In genomic region chr19:633786-634639, GRCh38 we compare ENCODE assay signal across 8 cellular contexts. TPM values are rescaled to one million over a fixed set of nuclear protein-coding genes. Genes with fewer than 3 reads are reported as not detected.
DNase-seq lines count a peak whose midpoint lies in the region; ATAC-seq, FAIRE-seq and TF ChIP-seq lines count a peak whose summit lies in the region.

No MANE protein-coding gene starts in this region.

- H3K4me1 ChIP-seq in K562 (replicated peaks in 1 of 2; ENCODE audit: control insufficient read depth in 2 of 2, insufficient read depth in 2 of 2, low read length in 2 of 2), result peaks cover 2 to 57% of the 10 kb centered on the region in 2 experiments; a peak in 4 of 5 replicates
- peaks cover 31% of the 10 kb centered on the region for H3K4me1 ChIP-seq in mesenchymal stem cell (ENCODE audit: control insufficient read depth, insufficient read depth, low read depth, low read length)
- H3K4me1 ChIP-seq in aorta (ENCODE audit: control insufficient read depth in 1 of 2, insufficient read depth in 2 of 2, low read length in 2 of 2), result no peaks in the 10 kb centered on the region

- no peak for TF ChIP-seq EP300 in K562 (IDR thresholded peaks at IDR 0.05; ENCODE audit: low read length)

- peak overlapping the region; percentile 12 for H4K8ac ChIP-seq in mesenchymal stem cell (ENCODE audit: low read length)

- H4K91ac ChIP-seq in mesenchymal stem cell (ENCODE audit: low read length), result no peak overlapping the region

- H3K9ac ChIP-seq in K562 (ENCODE audit: insufficient read depth in 1 of 2, low read depth in 2 of 2, low read length in 2 of 2) (peak overlapping the region; percentile 88 to 95), mesenchymal stem cell (ENCODE audit: low read length) (peak overlapping the region; percentile 85)

- FAIRE-seq in K562 (lab: Jason Lieb, UNC), result peak; percentile 32

- H3K4ac ChIP-seq in mesenchymal stem cell (ENCODE audit: low read depth in 1 of 2, low read length in 2 of 2), result no peak overlapping the region

- H3K4me3 Mint-ChIP-seq in stimulated activated naive CD8-positive, alpha-beta T cell treated with anti-CD3 and anti-CD28 coated beads, Interleukin-15, Interleukin-2, amounts not matched to agents 100 ng/mL and 50 ng/mL, for 24 hours, result peak overlapping the region; percentile 98

- peak overlapping the region; percentile 44 for H2BK15ac ChIP-seq in mesenchymal stem cell (ENCODE audit: low read depth, poor library complexity, severe bottlenecking)

- H3K27me3 Mint-ChIP-seq in stimulated activated naive CD8-positive, alpha-beta T cell treated with anti-CD3 and anti-CD28 coated beads, Interleukin-15, Interleukin-2, amounts not matched to agents 100 ng/mL and 50 ng/mL, for 24 hours, result no peaks in the 10 kb centered on the region

- ATAC-seq in stimulated activated naive CD8-positive, alpha-beta T cell treated with anti-CD3 and anti-CD28 coated beads, Interleukin-15, Interleukin-2, amounts not matched to agents 100 U/mL and 50 U/mL, for 24 hours, result no peak
- ATAC-seq in K562, result no peak
- no peak for ATAC-seq in aorta (ENCODE audit: low FRiP score)
- ATAC-seq in HG03442 (IDR thresholded peaks at IDR 0.05; ENCODE audit: unreplicated experiment), result no peak

- H4K20me1 ChIP-seq in K562 (replicated peaks; ENCODE audit: control insufficient read depth, insufficient read depth, low read length), result no peaks in the 10 kb centered on the region

- peak overlapping the region; percentile 31; the same call in 1 of the 3 replicates for H3K27ac ChIP-seq in K562 (ENCODE audit: extremely low read depth, low read depth, low read length)
- peak overlapping the region; percentile 62 for H3K27ac ChIP-seq in mesenchymal stem cell (ENCODE audit: low read length, poor library complexity, severe bottlenecking)
- H3K27ac ChIP-seq in aorta (ENCODE audit: low read depth in 1 of 2, low read length in 2 of 2), result no peak overlapping the region

- 35% methylated on average over 24 of the region's 32 CpGs for WGBS in K562 (ENCODE audit: insufficient coverage, low coverage, missing lambda C conversion rate)
- 35% methylated on average over 32 of the region's 32 CpGs for WGBS in mesenchymal stem cell
- WGBS in aorta, 2 donors, result 24% methylated on average over 32 of the region's 32 CpGs

- no peak overlapping the region for H3K14ac ChIP-seq in mesenchymal stem cell (ENCODE audit: low read length in 2 of 2)

- 0 out of 4 replicates have a peak, but pooled peaks of 1 of the 2 experiments have one; percentile 8 for TF ChIP-seq RAD21 in K562 (CRISPR knock-in tag; conservative IDR thresholded peaks at IDR 0.05 in 1 of 2, IDR thresholded peaks at IDR 0.05 in 1 of 2)

- peak overlapping the region; percentile 87 for H2AFZ ChIP-seq in K562 (ENCODE audit: low read depth, low read length)
- H2AFZ ChIP-seq in mesenchymal stem cell (ENCODE audit: low read depth, low read length), result no peak overlapping the region

- peaks cover 39% of the 10 kb centered on the region for H3K79me2 ChIP-seq in K562 (ENCODE audit: control insufficient read depth, insufficient read depth, low read length)

- POLR2A ChIA-PET in K562 (lab: Yijun Ruan, JAX), result interaction anchor here (0.5 to 1.2 kb wide), 5 partner anchors 9 to 54 kb away, joined by 3 to 6 read pairs (median 4); no protein-coding TSS in a partner anchor

- peaks cover 30% of the 10 kb centered on the region; the same call in 2 of the 3 replicates for H3K36me3 ChIP-seq in K562 (ENCODE audit: control insufficient read depth, insufficient read depth, low read length)
- peaks cover 12 to 20% of the 10 kb centered on the region in 2 experiments for H3K36me3 ChIP-seq in mesenchymal stem cell (ENCODE audit: control insufficient read depth in 1 of 2, insufficient read depth in 2 of 2, low read depth in 1 of 2, low read length in 2 of 2)
- peaks cover 0 to 2% of the 10 kb centered on the region in 2 donors for H3K36me3 ChIP-seq in aorta (ENCODE audit: control insufficient read depth in 1 of 2, insufficient read depth in 2 of 2, low read length in 1 of 2)

- H3K23ac ChIP-seq in mesenchymal stem cell (ENCODE audit: low read length in 2 of 2), result no peak overlapping the region

- intact Hi-C loops in K562 (cut with micrococcal nuclease) (no loop called here), aorta (cut with DNase I) (no loop called here)

- CTCF ChIA-PET in K562 (lab: Yijun Ruan, JAX; ENCODE audit: low intra/inter-chr PET ratio), result no interaction called here

- no peak overlapping the region for H2BK120ac ChIP-seq in mesenchymal stem cell (ENCODE audit: low read depth, low read length)

- no peaks in the 10 kb centered on the region for H3K9me3 ChIP-seq in K562 (replicated peaks; ENCODE audit: control insufficient read depth, insufficient read depth, low read depth, low read length)
- H3K9me3 ChIP-seq in mesenchymal stem cell (ENCODE audit: control insufficient read depth, low read length), result no peaks in the 10 kb centered on the region
- no peaks in the 10 kb centered on the region for H3K9me3 ChIP-seq in aorta (ENCODE audit: control insufficient read depth, low read length)

- H3K79me1 ChIP-seq in mesenchymal stem cell (replicated peaks; ENCODE audit: low read length, poor library complexity, severe bottlenecking), result peaks cover 14% of the 10 kb centered on the region

- BruUV-seq in K562 (replicated peaks; lab: Mats Ljungman, UMichigan), result no TSS peak

- in situ Hi-C loops in K562 (cut with MboI), result no loop called here

- no peaks in the 10 kb centered on the region for H3K9me1 ChIP-seq in K562 (ENCODE audit: control insufficient read depth, insufficient read depth, low read length)

- no peak overlapping the region for H2BK5ac ChIP-seq in mesenchymal stem cell (ENCODE audit: low read depth, low read length, poor library complexity, severe bottlenecking)

- H3K27me3 ChIP-seq in K562 (ENCODE audit: control insufficient read depth in 2 of 2, insufficient read depth in 2 of 2, low read length in 2 of 2) (no peaks in the 10 kb centered on the region), mesenchymal stem cell (ENCODE audit: control insufficient read depth in 1 of 2, insufficient read depth in 1 of 2, low read length in 2 of 2) (peaks cover 0 to 7% of the 10 kb centered on the region in 2 experiments), aorta (ENCODE audit: control insufficient read depth in 1 of 2, insufficient read depth in 2 of 2, low read length in 1 of 2) (no peaks in the 10 kb centered on the region)

- H2AK5ac ChIP-seq in mesenchymal stem cell (ENCODE audit: low read length, severe bottlenecking), result no peak overlapping the region

- peak overlapping the region; percentile 84 for H3K27ac Mint-ChIP-seq in stimulated activated naive CD8-positive, alpha-beta T cell treated with anti-CD3 and anti-CD28 coated beads, Interleukin-15, Interleukin-2, amounts not matched to agents 100 ng/mL and 50 ng/mL, for 24 hours

- no peaks in the 10 kb centered on the region for H3K9me3 Mint-ChIP-seq in stimulated activated naive CD8-positive, alpha-beta T cell treated with anti-CD3 and anti-CD28 coated beads, Interleukin-15, Interleukin-2, amounts not matched to agents 100 ng/mL and 50 ng/mL, for 24 hours

- H2BK12ac ChIP-seq in mesenchymal stem cell (ENCODE audit: low read length in 2 of 2), result peak overlapping the region in 1 of 2 experiments; percentile 35

- H3K4me2 ChIP-seq in K562 (ENCODE audit: insufficient read depth, low read length) (peak overlapping the region; percentile 85), mesenchymal stem cell (ENCODE audit: low read length, poor library complexity, severe bottlenecking) (peak overlapping the region; percentile 72)

- no peak for DNase-seq in stimulated activated naive CD8-positive, alpha-beta T cell treated with anti-CD3 and anti-CD28 coated beads, Interleukin-15, Interleukin-2, amounts not matched to agents 100 U/mL and 50 U/mL, for 24 hours
- DNase-seq in K562 (ENCODE audit: extremely low read depth in 1 of 4, low spot score in 3 of 4) (peak in 1 of 4 experiments; percentile 27), mesenchymal stem cell (no peak), aorta (no peak), anterior cingulate cortex (lab: John Stamatoyannopoulos, UW) (no peak)
- no peak for DNase-seq in stimulated activated naive CD4-positive, alpha-beta T cell treated with Interleukin-2 at 50 U/mL for 16 hours (lab: John Stamatoyannopoulos, UW)

- H3K18ac ChIP-seq in mesenchymal stem cell (ENCODE audit: low read depth in 1 of 2, low read length in 2 of 2), result peak overlapping the region in 1 of 2 experiments; percentile 50

- peaks cover 41% of the 10 kb centered on the region for H3K4me1 Mint-ChIP-seq in stimulated activated naive CD8-positive, alpha-beta T cell treated with anti-CD3 and anti-CD28 coated beads, Interleukin-15, Interleukin-2, amounts not matched to agents 100 ng/mL and 50 ng/mL, for 24 hours (ENCODE audit: low read depth)

- peak overlapping the region; percentile 70 for H3K4me3 ChIP-seq in K562
- peak overlapping the region; percentile 76 to 97 for H3K4me3 ChIP-seq in mesenchymal stem cell (ENCODE audit: insufficient read depth in 1 of 2, low read depth in 1 of 2, low read length in 2 of 2)
- H3K4me3 ChIP-seq in aorta (ENCODE audit: low read length in 2 of 2), result peak overlapping the region; percentile 27 to 32

- TF ChIP-seq POLR2A in K562 (conservative IDR thresholded peaks at IDR 0.05), result no peak

- TF ChIP-seq CTCF in K562 (IDR thresholded peaks at IDR 0.05 in 2 of 3, conservative IDR thresholded peaks at IDR 0.05 in 1 of 3; ENCODE audit: insufficient read depth in 2 of 3, low read depth in 1 of 3, low read length in 3 of 3), result no peak

- peaks cover 14% of the 10 kb centered on the region for H3K36me3 Mint-ChIP-seq in stimulated activated naive CD8-positive, alpha-beta T cell treated with anti-CD3 and anti-CD28 coated beads, Interleukin-15, Interleukin-2, amounts not matched to agents 100 ng/mL and 50 ng/mL, for 24 hours (ENCODE audit: low read depth)

RNA-seq across cellular contexts. Expression of gene POLRMT, which starts 0.7 kb away (rescaled TPM):
- 71.2 and 248 TPM in 2 replicates for total RNA-seq in K562 (2011; cell fraction: chromatin; rRNA removed; ENCODE audit: low replicate concordance)
- total RNA-seq in K562 (2011; cell fraction: nucleolus; rRNA removed), result 221 and 235 TPM in 2 replicates
- total RNA-seq in K562 (2011; cell fraction: nucleoplasm; rRNA removed), result 86.3 and 109 TPM in 2 replicates
- 82.8 and 96.5 TPM in 2 replicates for total RNA-seq in K562 (2014; rRNA removed)
- total RNA-seq in K562 (2014; rRNA removed; fragmentation: Illumina TruSeq; extraction: Trizol), result 33.4 and 49.3 TPM in 2 replicates
- 61.9 and 68.0 TPM in 2 replicates for total RNA-seq in K562 (2015; rRNA removed; fragmentation: Illumina TruSeq; extraction: Trizol)
- total RNA-seq in K562 (2021), result 134 and 144 TPM in 2 replicates
- 60.8 and 111 TPM in 2 replicates for polyA plus RNA-seq in K562 (2011; rRNA removed)
- polyA plus RNA-seq in K562 (2011; cell fraction: cytosol; rRNA removed), result 39.8 and 94.7 TPM in 2 replicates
- 319 and 523 TPM in 2 replicates for polyA plus RNA-seq in K562 (2011; cell fraction: nucleus; rRNA removed)
- polyA plus RNA-seq in K562 (2012), result 95.6 and 140 TPM in 2 replicates
- 71.8 and 99.5 TPM in 2 replicates for polyA plus RNA-seq in K562 (2014; fragmentation: Illumina TruSeq; extraction: Trizol)
- polyA plus RNA-seq in K562 (2014; fragmentation: Nextera tagmentation; extraction: Ambion mirVana), result 10 to 100 TPM; 30.3 to 34.0 TPM
- 67.5 and 88.4 TPM in 2 replicates for polyA plus RNA-seq in K562 (2014; rRNA removed)
- 60.0 and 108 TPM in 2 replicates for polyA minus RNA-seq in K562 (2011; rRNA and poly(A)+ RNA removed)
- 88.4 and 105 TPM in 2 replicates for polyA minus RNA-seq in K562 (2011; cell fraction: cytosol; rRNA and poly(A)+ RNA removed)
- 57.5 and 62.3 TPM in 2 replicates for polyA minus RNA-seq in K562 (2011; cell fraction: nucleus; rRNA and poly(A)+ RNA removed)
- 24.9 TPM for polyA plus RNA-seq in mesenchymal stem cell (2013, experiment 1 of 2)
- polyA plus RNA-seq in mesenchymal stem cell (2013, experiment 2 of 2), result 23.7 TPM
- 10 to 100 TPM; 19.9 to 33.3 TPM for total RNA-seq in aorta
- polyA plus RNA-seq in aorta, result 10 to 100 TPM; 10.1 to 76.6 TPM

RNA-seq across cellular contexts. Expression of gene FGF22, which starts 5.7 kb away (rescaled TPM):
- total RNA-seq in K562 (2011; cell fraction: chromatin; rRNA removed; ENCODE audit: low replicate concordance), result 2.3 and 4.6 TPM in 2 replicates
- total RNA-seq in K562 (2011; cell fraction: nucleolus; rRNA removed), result 3.2 and 3.7 TPM in 2 replicates
- 2.6 and 4.0 TPM in 2 replicates for total RNA-seq in K562 (2011; cell fraction: nucleoplasm; rRNA removed)
- total RNA-seq in K562 (2014; rRNA removed) (0.49 and 1.7 TPM in 2 replicates), K562 (2014; rRNA removed; fragmentation: Illumina TruSeq; extraction: Trizol) (not detected in 2 replicates), K562 (2015; rRNA removed; fragmentation: Illumina TruSeq; extraction: Trizol) (0.25 TPM in 1 of 2 replicates, not detected in the other), K562 (2021) (0.58 and 0.86 TPM in 2 replicates), aorta (under 1 TPM; 0.36 to 0.45 TPM)
- polyA plus RNA-seq in K562 (2011; rRNA removed) (0.14 and 0.24 TPM in 2 replicates), K562 (2014; fragmentation: Illumina TruSeq; extraction: Trizol) (0.14 TPM in 1 of 2 replicates, not detected in the other), K562 (2014; fragmentation: Nextera tagmentation; extraction: Ambion mirVana) (not detected), K562 (2014; rRNA removed) (1.6 and 2.2 TPM in 2 replicates), aorta (1 to 10 TPM in 1 of 2 donors, under 1 TPM in 1; 0.63 to 4.8 TPM)
- polyA plus RNA-seq in K562 (2011; cell fraction: cytosol; rRNA removed), result 0.18 and 0.34 TPM in 2 replicates
- polyA plus RNA-seq in K562 (2011; cell fraction: nucleus; rRNA removed), result 1.5 and 3.3 TPM in 2 replicates
- polyA plus RNA-seq in K562 (2012), result 0.60 and 0.89 TPM in 2 replicates
- polyA minus RNA-seq in K562 (2011; rRNA and poly(A)+ RNA removed), result not detected in 2 replicates
- polyA minus RNA-seq in K562 (2011; cell fraction: cytosol; rRNA and poly(A)+ RNA removed), result not detected in 2 replicates
- polyA minus RNA-seq in K562 (2011; cell fraction: nucleus; rRNA and poly(A)+ RNA removed), result 0.33 and 0.40 TPM in 2 replicates
- polyA plus RNA-seq in mesenchymal stem cell (2013, experiment 1 of 2), result 0.04 TPM
- 0.07 TPM for polyA plus RNA-seq in mesenchymal stem cell (2013, experiment 2 of 2)

RNA-seq across cellular contexts. Expression of gene RNF126, which starts 29.0 kb away (rescaled TPM):
- total RNA-seq in K562 (2011; cell fraction: chromatin; rRNA removed; ENCODE audit: low replicate concordance), result 35.2 and 104 TPM in 2 replicates
- total RNA-seq in K562 (2011; cell fraction: nucleolus; rRNA removed), result 88.7 and 118 TPM in 2 replicates
- total RNA-seq in K562 (2011; cell fraction: nucleoplasm; rRNA removed), result 57.0 and 58.7 TPM in 2 replicates
- total RNA-seq in K562 (2014; rRNA removed), result 101 and 128 TPM in 2 replicates
- 6.6 and 7.6 TPM in 2 replicates for total RNA-seq in K562 (2014; rRNA removed; fragmentation: Illumina TruSeq; extraction: Trizol)
- total RNA-seq in K562 (2015; rRNA removed; fragmentation: Illumina TruSeq; extraction: Trizol), result 26.2 and 31.8 TPM in 2 replicates
- 85.7 and 95.8 TPM in 2 replicates for total RNA-seq in K562 (2021)
- polyA plus RNA-seq in K562 (2011; rRNA removed), result 6.5 and 12.3 TPM in 2 replicates
- 22.5 and 58.3 TPM in 2 replicates for polyA plus RNA-seq in K562 (2011; cell fraction: cytosol; rRNA removed)
- 48.9 and 104 TPM in 2 replicates for polyA plus RNA-seq in K562 (2011; cell fraction: nucleus; rRNA removed)
- polyA plus RNA-seq in K562 (2012), result 65.9 and 76.9 TPM in 2 replicates
- 9.1 and 34.6 TPM in 2 replicates for polyA plus RNA-seq in K562 (2014; fragmentation: Illumina TruSeq; extraction: Trizol)
- polyA plus RNA-seq in K562 (2014; fragmentation: Nextera tagmentation; extraction: Ambion mirVana), result under 1 TPM; 0.27 to 0.36 TPM
- 79.0 and 87.6 TPM in 2 replicates for polyA plus RNA-seq in K562 (2014; rRNA removed)
- 1.7 and 4.6 TPM in 2 replicates for polyA minus RNA-seq in K562 (2011; rRNA and poly(A)+ RNA removed)
- polyA minus RNA-seq in K562 (2011; cell fraction: cytosol; rRNA and poly(A)+ RNA removed), result 20.2 and 32.4 TPM in 2 replicates
- polyA minus RNA-seq in K562 (2011; cell fraction: nucleus; rRNA and poly(A)+ RNA removed), result 34.3 and 38.8 TPM in 2 replicates
- 41.9 TPM for polyA plus RNA-seq in mesenchymal stem cell (2013, experiment 1 of 2)
- 43.6 TPM for polyA plus RNA-seq in mesenchymal stem cell (2013, experiment 2 of 2)
- total RNA-seq in aorta, result 10 to 100 TPM; 26.7 to 26.9 TPM
- polyA plus RNA-seq in aorta, result 10 to 100 TPM; 18.3 to 38.5 TPM

RNA-seq across cellular contexts. Expression of gene FSTL3, which starts 42.2 kb away (rescaled TPM):
- 3.0 and 7.7 TPM in 2 replicates for total RNA-seq in K562 (2011; cell fraction: chromatin; rRNA removed; ENCODE audit: low replicate concordance)
- total RNA-seq in K562 (2011; cell fraction: nucleolus; rRNA removed), result 9.3 and 12.7 TPM in 2 replicates
- total RNA-seq in K562 (2011; cell fraction: nucleoplasm; rRNA removed), result 5.3 and 7.4 TPM in 2 replicates
- total RNA-seq in K562 (2014; rRNA removed) (5.3 and 7.8 TPM in 2 replicates), K562 (2014; rRNA removed; fragmentation: Illumina TruSeq; extraction: Trizol) (1.3 and 2.0 TPM in 2 replicates), K562 (2015; rRNA removed; fragmentation: Illumina TruSeq; extraction: Trizol) (4.5 and 4.6 TPM in 2 replicates), K562 (2021) (5.7 and 6.6 TPM in 2 replicates), aorta (100 to 1,000 TPM; 116 to 134 TPM)
- polyA plus RNA-seq in K562 (2011; rRNA removed) (3.9 and 5.2 TPM in 2 replicates), K562 (2014; fragmentation: Illumina TruSeq; extraction: Trizol) (2.2 and 4.6 TPM in 2 replicates), K562 (2014; fragmentation: Nextera tagmentation; extraction: Ambion mirVana) (under 1 TPM in 1 of 2 experiments, not detected in 1; 0.35 TPM), K562 (2014; rRNA removed) (6.8 and 8.0 TPM in 2 replicates), aorta (10 to 100 TPM; 40.6 to 80.1 TPM)
- 8.1 and 20.9 TPM in 2 replicates for polyA plus RNA-seq in K562 (2011; cell fraction: cytosol; rRNA removed)
- polyA plus RNA-seq in K562 (2011; cell fraction: nucleus; rRNA removed), result 26.1 and 42.9 TPM in 2 replicates
- 7.1 and 8.8 TPM in 2 replicates for polyA plus RNA-seq in K562 (2012)
- 2.2 and 2.9 TPM in 2 replicates for polyA minus RNA-seq in K562 (2011; rRNA and poly(A)+ RNA removed)
- polyA minus RNA-seq in K562 (2011; cell fraction: cytosol; rRNA and poly(A)+ RNA removed), result 5.1 and 7.8 TPM in 2 replicates
- 3.2 and 4.0 TPM in 2 replicates for polyA minus RNA-seq in K562 (2011; cell fraction: nucleus; rRNA and poly(A)+ RNA removed)
- 33.8 TPM for polyA plus RNA-seq in mesenchymal stem cell (2013, experiment 1 of 2)
- polyA plus RNA-seq in mesenchymal stem cell (2013, experiment 2 of 2), result 36.5 TPM

RNA-seq across cellular contexts. Expression of gene HCN2, which starts 44.3 kb away (rescaled TPM):
- total RNA-seq in K562 (2011; cell fraction: chromatin; rRNA removed; ENCODE audit: low replicate concordance), result 2.7 and 8.1 TPM in 2 replicates
- total RNA-seq in K562 (2011; cell fraction: nucleolus; rRNA removed), result 6.2 and 7.2 TPM in 2 replicates
- 3.6 and 3.7 TPM in 2 replicates for total RNA-seq in K562 (2011; cell fraction: nucleoplasm; rRNA removed)
- total RNA-seq in K562 (2014; rRNA removed) (0.82 and 1.3 TPM in 2 replicates), K562 (2014; rRNA removed; fragmentation: Illumina TruSeq; extraction: Trizol) (0.29 and 0.40 TPM in 2 replicates), K562 (2015; rRNA removed; fragmentation: Illumina TruSeq; extraction: Trizol) (0.29 and 0.30 TPM in 2 replicates), K562 (2021) (3.9 and 4.2 TPM in 2 replicates), aorta (under 1 TPM; 0.19 to 0.30 TPM)
- polyA plus RNA-seq in K562 (2011; rRNA removed) (0.64 and 0.76 TPM in 2 replicates), K562 (2014; fragmentation: Illumina TruSeq; extraction: Trizol) (0.91 and 1.9 TPM in 2 replicates), K562 (2014; fragmentation: Nextera tagmentation; extraction: Ambion mirVana) (not detected), K562 (2014; rRNA removed) (0.86 and 1.2 TPM in 2 replicates), aorta (under 1 TPM; 0.08 to 0.13 TPM)
- polyA plus RNA-seq in K562 (2011; cell fraction: cytosol; rRNA removed), result 1.1 and 1.5 TPM in 2 replicates
- 3.0 and 3.9 TPM in 2 replicates for polyA plus RNA-seq in K562 (2011; cell fraction: nucleus; rRNA removed)
- 1.6 and 1.7 TPM in 2 replicates for polyA plus RNA-seq in K562 (2012)
- 1.3 and 1.6 TPM in 2 replicates for polyA minus RNA-seq in K562 (2011; rRNA and poly(A)+ RNA removed)
- 2.3 and 3.5 TPM in 2 replicates for polyA minus RNA-seq in K562 (2011; cell fraction: cytosol; rRNA and poly(A)+ RNA removed)
- 1.5 and 2.2 TPM in 2 replicates for polyA minus RNA-seq in K562 (2011; cell fraction: nucleus; rRNA and poly(A)+ RNA removed)
- polyA plus RNA-seq in mesenchymal stem cell (2013, experiment 1 of 2), result 2.0 TPM
- 2.1 TPM for polyA plus RNA-seq in mesenchymal stem cell (2013, experiment 2 of 2)

Comparison
In these comparisons a context has a peak if more than half of its experiments do, and no peak if none do; other contexts are left out.
1. H3K27ac ChIP-seq: peak in K562 (single experiment) and mesenchymal stem cell (single experiment); none in aorta (0 of 2).
2. H3K4me3 ChIP-seq: peak in every context shown above with its lines; median percentile 86 in mesenchymal stem cell; 70 in K562; 30 in aorta.